21 cellular contexts compared by ENCODE assay signal in the genomic region with DNA sequence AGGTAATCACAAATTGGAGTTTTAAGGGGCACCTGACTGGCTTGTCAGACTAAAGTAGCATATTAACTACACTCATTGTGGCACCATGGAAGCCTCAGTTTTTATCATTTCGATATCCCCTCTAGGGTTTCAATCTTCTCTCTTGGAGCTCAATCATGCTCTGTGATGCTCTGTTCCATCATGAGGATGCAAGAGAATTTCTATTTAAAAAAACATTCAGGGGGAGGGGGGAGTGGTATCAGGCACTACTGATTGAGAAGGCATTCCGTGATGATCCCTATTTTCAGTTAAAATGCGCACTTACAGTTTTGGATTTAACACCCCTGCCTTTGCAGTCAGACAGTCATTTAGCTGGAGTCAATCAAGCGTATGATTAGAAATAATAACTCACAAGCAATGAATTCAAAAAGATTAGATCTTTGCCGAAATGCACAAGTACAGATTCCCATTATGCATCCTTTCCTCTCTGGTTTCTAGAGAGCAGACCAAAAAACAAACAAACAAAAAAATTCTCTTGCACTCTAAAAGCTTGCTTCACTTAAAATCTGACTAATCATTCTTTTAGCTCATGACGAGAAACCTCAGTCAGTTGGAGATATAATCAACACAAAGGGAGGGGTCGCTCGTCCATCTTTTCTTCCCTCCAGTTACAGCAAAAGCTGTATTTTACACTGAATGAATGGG.
DNase-seq lines count a peak whose midpoint lies in the region; ATAC-seq lines count a peak whose summit lies in the region.
"Had no signal": no experiment of that assay in that cellular context is flagged by ENCODE, and none has a peak within 500 bp of the region (broad histone marks: within the 10 kb centered on the region; RNA-seq: fewer than 3 reads in every experiment).

No MANE protein-coding gene starts in this region.

- H3K4me1 ChIP-seq in adipocyte (ENCODE audit: control insufficient read depth, insufficient read depth, low read length): peaks cover 30% of the 10 kb centered on the region
- H3K4me1 ChIP-seq: lower lobe of right lung, parathyroid adenoma, upper lobe of right lung had no signal

- H3K36me3 ChIP-seq in adipocyte (ENCODE audit: control insufficient read depth, insufficient read depth, low read length, severe bottlenecking): no peaks in the 10 kb centered on the region
- H3K36me3 ChIP-seq: heart right ventricle, lower lobe of right lung, upper lobe of right lung had no signal

- no peak overlapping the region for H3K9ac ChIP-seq in adipocyte (ENCODE audit: low read length)
- H3K9ac ChIP-seq: parathyroid adenoma had no signal

- no peaks in the 10 kb centered on the region for H3K27me3 ChIP-seq in adipocyte (replicated peaks; ENCODE audit: control insufficient read depth, insufficient read depth, low read length)
- H3K27me3 ChIP-seq: heart right ventricle, upper lobe of right lung had no signal

- no peaks in the 10 kb centered on the region for H3K9me3 ChIP-seq in adipocyte (ENCODE audit: control insufficient read depth, low read length)
- H3K9me3 ChIP-seq: heart right ventricle, lower lobe of right lung, upper lobe of right lung had no signal

- H3K4me3 ChIP-seq in adipocyte (ENCODE audit: low read length): peak overlapping the region; percentile 22
- H3K4me3 ChIP-seq: GM12878, heart right ventricle, lower lobe of right lung, upper lobe of right lung had no signal

- DNase-seq in NCI-H526 (lab: John Stamatoyannopoulos, UW) (peak; percentile 4 to 16), NCI-H526 treated with DMSO at 0.1 percent for 48 hours (lab: John Stamatoyannopoulos, UW) (no peak), adipocyte (ENCODE audit: low read depth) (peak; percentile 31), iris pigment epithelial cell (ENCODE audit: low read depth) (peak; percentile 50), GOT3 (lab: John Stamatoyannopoulos, UW) (no peak), NCI-H2196 (lab: John Stamatoyannopoulos, UW; ENCODE audit: unreplicated experiment) (no peak)
- no peak for DNase-seq in activated T-cell treated with anti-CD3 and anti-CD28 coated beads, Interleukin-2, amount 50 U/mL, for 48 hours
- DNase-seq: activated CD4-positive, alpha-beta T cell treated with anti-CD3 and anti-CD28 coated beads, Interleukin-2, amount 50 U/mL, for 4 hours; activated naive CD4-positive, alpha-beta T cell treated with Interleukin-2 at 50 U/mL for 16 hours; effector memory CD8-positive, alpha-beta T cell; heart right ventricle; islet precursor cell; lower lobe of right lung; NCI-H2029; SIG-M5; stimulated activated CD4-positive, alpha-beta T cell treated with anti-CD3 and anti-CD28 coated beads, Interleukin-2, amount 100 ng/mL, for 24 hours; T-helper 17 cell; upper lobe of right lung had no signal

- no peak for ATAC-seq in GM21447 (IDR thresholded peaks at IDR 0.05; ENCODE audit: unreplicated experiment)
- ATAC-seq: effector memory CD8-positive, alpha-beta T cell; GM12878; heart right ventricle; lower lobe of right lung; T-helper 17 cell; upper lobe of right lung had no signal

Comparison
In these comparisons a context has a peak if more than half of its experiments do, and no peak if none do; other contexts are left out.
1. DNase-seq: peak in NCI-H526 (2 of 2), adipocyte (single experiment) and iris pigment epithelial cell (single experiment); none in NCI-H526 treated with DMSO at 0.1 percent for 48 hours (single experiment), GOT3 (single experiment), NCI-H2196 (single experiment) and activated T-cell treated with anti-CD3 and anti-CD28 coated beads, Interleukin-2, amount 50 U/mL, for 48 hours (0 of 2).